ENCODE assay signal across 23 cellular contexts in the genomic region with DNA sequence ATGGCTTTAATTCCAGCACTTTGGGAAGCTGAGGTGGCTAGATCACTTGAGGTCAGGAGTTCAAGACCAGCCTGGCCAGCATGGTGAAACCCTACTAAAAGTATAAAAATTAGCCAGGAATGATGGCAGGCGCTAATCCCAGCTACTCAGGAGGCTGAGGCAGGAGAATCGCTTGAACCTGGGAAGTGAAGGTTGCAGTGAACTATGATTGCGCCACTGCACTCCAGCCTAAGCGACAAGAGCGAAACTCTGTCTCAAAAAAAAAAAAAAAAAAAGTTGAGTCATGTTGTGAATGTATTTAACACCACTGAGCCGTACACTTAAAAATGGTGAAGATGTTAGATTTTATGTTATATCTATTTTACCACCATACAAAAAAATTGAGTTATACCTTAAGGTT.
"Had no signal": no experiment of that assay in that cellular context is flagged by ENCODE, and none has a peak within 500 bp of the region (broad histone marks: within the 10 kb centered on the region; RNA-seq: fewer than 3 reads in every experiment).

No MANE protein-coding gene starts in this region.

- H3K27me3 ChIP-seq: dorsolateral prefrontal cortex, heart left ventricle, neural progenitor cell, ovary, suprapubic skin, thyroid gland, upper lobe of right lung had no signal

- ATAC-seq: heart left ventricle; left colon; left ventricle myocardium superior; natural killer cell treated with Interleukin-12 subunit alpha and Interleukin-12 subunit beta and Interleukin-15 and Interleukin-18, amount 100 ng/mL, for 72 hours; right cardiac atrium; upper lobe of right lung had no signal

- H3K36me3 ChIP-seq: heart left ventricle, neural progenitor cell, ovary, suprapubic skin, thyroid gland, upper lobe of right lung had no signal

- H3K27ac ChIP-seq: heart left ventricle, neural progenitor cell, ovary, suprapubic skin, upper lobe of right lung had no signal

- H3K4me3 ChIP-seq: dorsolateral prefrontal cortex, heart left ventricle, lung, neural progenitor cell, ovary, suprapubic skin, thyroid gland, upper lobe of right lung had no signal

- H3K9ac ChIP-seq: neural progenitor cell had no signal

- DNase-seq: cortex of kidney; effector CD8-positive, alpha-beta T cell; heart left ventricle; hippocampal formation; left colon; left ventricle myocardium superior; mesenchymal stem cell; midbrain; nucleus accumbens; right cardiac atrium; small intestine; stimulated activated CD4-positive, alpha-beta T cell treated with anti-CD3 and anti-CD28 coated beads, Interleukin-12 subunit alpha, Interleukin-12 subunit beta, amount 100 ng/mL, for 4 hours; stimulated activated CD4-positive, alpha-beta T cell treated with anti-CD3 and anti-CD28 coated beads, Interleukin-2, amount 100 ng/mL, for 48 hours; stimulated activated naive CD4-positive, alpha-beta T cell treated with Interleukin-2 at 50 U/mL for 16 hours; thyroid gland; upper lobe of right lung had no signal

- H3K9me3 ChIP-seq: heart left ventricle, ovary, suprapubic skin, thyroid gland, upper lobe of right lung had no signal

- H3K4me2 ChIP-seq: neural progenitor cell had no signal

- FAIRE-seq: frontal cortex, small intestine had no signal

- H2AFZ ChIP-seq: neural progenitor cell had no signal

- H3K4me1 ChIP-seq: neural progenitor cell had no signal
